ENCODE assay signal across 11 cellular contexts in genomic region chr19:46621191-46622117, GRCh38. TPM values are rescaled to one million over a fixed set of nuclear protein-coding genes. Genes with fewer than 3 reads are reported as not detected.
DNase-seq lines count a peak whose midpoint lies in the region; ATAC-seq and TF ChIP-seq lines count a peak whose summit lies in the region.
"Had no signal": no experiment of that assay in that cellular context is flagged by ENCODE, and none has a peak within 500 bp of the region (broad histone marks: within the 10 kb centered on the region; RNA-seq: fewer than 3 reads in every experiment).

No MANE protein-coding gene starts in this region.

- no peaks in the 10 kb centered on the region for H3K36me3 Mint-ChIP-seq in natural killer cell treated with Interleukin-12 subunit alpha and Interleukin-12 subunit beta and Interleukin-15 and Interleukin-18, amount 100 ng/mL, for 72 hours
- no peaks in the 10 kb centered on the region for H3K36me3 Mint-ChIP-seq in natural killer cell

- peak overlapping the region in 1 of 2 donors; percentile 91 for H3K27ac Mint-ChIP-seq in natural killer cell treated with Interleukin-12 subunit alpha and Interleukin-12 subunit beta and Interleukin-15 and Interleukin-18, amount 100 ng/mL, for 72 hours
- no peak overlapping the region for H3K27ac Mint-ChIP-seq in natural killer cell

- H3K36me3 ChIP-seq in muscle layer of duodenum (ENCODE audit: control insufficient read depth in 1 of 2, insufficient read depth in 2 of 2, low read length in 2 of 2) (no peaks in the 10 kb centered on the region), aorta (ENCODE audit: control insufficient read depth in 1 of 2, insufficient read depth in 2 of 2, low read length in 1 of 2) (no peaks in the 10 kb centered on the region)

- peaks cover 13 to 29% of the 10 kb centered on the region in 2 donors for H3K4me1 Mint-ChIP-seq in natural killer cell treated with Interleukin-12 subunit alpha and Interleukin-12 subunit beta and Interleukin-15 and Interleukin-18, amount 100 ng/mL, for 72 hours (ENCODE audit: low read depth in 2 of 2)
- peaks cover 5 to 16% of the 10 kb centered on the region in 2 donors for H3K4me1 Mint-ChIP-seq in natural killer cell

- H3K27ac ChIP-seq in cingulate gyrus (ENCODE audit: low read depth, low read length): peak overlapping the region; percentile 23
- H3K27ac ChIP-seq in muscle layer of duodenum (ENCODE audit: low read length): peak overlapping the region; percentile 74
- peak overlapping the region; percentile 78 to 84 for H3K27ac ChIP-seq in aorta (ENCODE audit: low read depth in 1 of 2, low read length in 2 of 2)

- H3K4me3 ChIP-seq in muscle layer of duodenum (ENCODE audit: low read depth in 1 of 2, low read length in 2 of 2) (peak overlapping the region; percentile 42 to 46), aorta (ENCODE audit: low read length in 2 of 2) (peak overlapping the region; percentile 3 to 39)

- DNase-seq in natural killer cell treated with Interleukin-12 subunit alpha and Interleukin-12 subunit beta and Interleukin-15 and Interleukin-18, amount 100 ng/mL, for 72 hours (ENCODE audit: low spot score): peak; percentile 48
- DNase-seq in natural killer cell (no peak), aorta (peak in 1 of 2 donors; percentile 47), NCI-H1436 (lab: John Stamatoyannopoulos, UW) (no peak), pons (ENCODE audit: low spot score) (no peak)
- no peak for DNase-seq in activated CD8-positive, alpha-beta memory T cell treated with anti-CD3 and anti-CD28 coated beads, Interleukin-2, amount 50 U/mL, for 48 hours
- DNase-seq: activated CD4-positive, alpha-beta T cell treated with anti-CD3 and anti-CD28 coated beads for 1 hour; NCI-H510A treated with DMSO at 0.1 percent for 48 hours had no signal

- H3K27me3 ChIP-seq in muscle layer of duodenum (ENCODE audit: low read depth, low read length) (no peaks in the 10 kb centered on the region), aorta (ENCODE audit: control insufficient read depth in 1 of 2, insufficient read depth in 2 of 2, low read length in 1 of 2) (no peaks in the 10 kb centered on the region)

- TF ChIP-seq CTCF in natural killer cell (IDR thresholded peaks at IDR 0.05): no peak

- H3K4me3 Mint-ChIP-seq in natural killer cell treated with Interleukin-12 subunit alpha and Interleukin-12 subunit beta and Interleukin-15 and Interleukin-18, amount 100 ng/mL, for 72 hours: no peak overlapping the region
- H3K4me3 Mint-ChIP-seq in natural killer cell: no peak overlapping the region

- WGBS in aorta, 2 donors: 11 to 14% methylated on average over 31 to 32 of the region's 32 CpGs

- H3K9me3 ChIP-seq in muscle layer of duodenum (ENCODE audit: control insufficient read depth in 1 of 2, low read length in 2 of 2) (no peaks in the 10 kb centered on the region), aorta (ENCODE audit: control insufficient read depth, low read length) (no peaks in the 10 kb centered on the region)

- H3K4me1 ChIP-seq in muscle layer of duodenum (ENCODE audit: control insufficient read depth in 1 of 2, insufficient read depth in 2 of 2, low read length in 2 of 2) (peaks cover 20 to 63% of the 10 kb centered on the region in 2 donors), aorta (ENCODE audit: control insufficient read depth in 1 of 2, insufficient read depth in 2 of 2, low read length in 2 of 2) (peaks cover 0 to 2% of the 10 kb centered on the region in 2 donors)

- H3K27me3 Mint-ChIP-seq in natural killer cell treated with Interleukin-12 subunit alpha and Interleukin-12 subunit beta and Interleukin-15 and Interleukin-18, amount 100 ng/mL, for 72 hours: peaks cover 0 to 18% of the 10 kb centered on the region in 2 donors
- H3K27me3 Mint-ChIP-seq in natural killer cell (ENCODE audit: low read depth in 2 of 2): peaks cover 13 to 23% of the 10 kb centered on the region in 2 donors

- no peak for ATAC-seq in natural killer cell treated with Interleukin-12 subunit alpha and Interleukin-12 subunit beta and Interleukin-15 and Interleukin-18, amount 100 ng/mL, for 72 hours
- ATAC-seq in natural killer cell: no peak
- ATAC-seq in aorta (ENCODE audit: low FRiP score): no peak

- H3K9me3 Mint-ChIP-seq in natural killer cell treated with Interleukin-12 subunit alpha and Interleukin-12 subunit beta and Interleukin-15 and Interleukin-18, amount 100 ng/mL, for 72 hours: no peaks in the 10 kb centered on the region
- no peaks in the 10 kb centered on the region for H3K9me3 Mint-ChIP-seq in natural killer cell

- intact Hi-C loops in natural killer cell (cut with micrococcal nuclease) (no loop called here), aorta (cut with DNase I) (no loop called here)

RNA-seq across cellular contexts. Expression of gene PTGIR, which starts 3.4 kb away (rescaled TPM):
- total RNA-seq in natural killer cell treated with Interleukin-12 subunit alpha and Interleukin-12 subunit beta and Interleukin-15 and Interleukin-18, amount 100 ng/mL, for 72 hours: 1 to 10 TPM in 1 of 2 donors, under 1 TPM in 1; 0.31 to 1.7 TPM
- 1 to 10 TPM in 2 of 3 donors, under 1 TPM in 1; 0.75 to 1.4 (median 1.0) TPM for total RNA-seq in natural killer cell
- total RNA-seq in aorta: 10 to 100 TPM; 70.4 to 70.8 TPM
- polyA plus RNA-seq in aorta: 100 to 1,000 TPM in 1 of 2 donors, 10 to 100 TPM in 1; 17.3 to 119 TPM

RNA-seq across cellular contexts. Expression of gene GNG8, which starts 14.5 kb away (rescaled TPM):
- 1 to 10 TPM in 1 of 2 donors, not detected in 1; 3.0 TPM for total RNA-seq in natural killer cell treated with Interleukin-12 subunit alpha and Interleukin-12 subunit beta and Interleukin-15 and Interleukin-18, amount 100 ng/mL, for 72 hours
- total RNA-seq in natural killer cell (not detected), aorta (1 to 10 TPM; 3.0 to 4.5 TPM)
- not detected for polyA plus RNA-seq in aorta
- total RNA-seq: urinary bladder had no signal
- polyA plus RNA-seq: urinary bladder had no signal

RNA-seq across cellular contexts. Expression of gene CALM3, which starts 20.3 kb away (rescaled TPM):
- total RNA-seq in natural killer cell treated with Interleukin-12 subunit alpha and Interleukin-12 subunit beta and Interleukin-15 and Interleukin-18, amount 100 ng/mL, for 72 hours: 100 to 1,000 TPM; 305 to 309 TPM
- total RNA-seq in natural killer cell (100 to 1,000 TPM; 218 to 272 (median 235) TPM), aorta (100 to 1,000 TPM; 212 to 237 TPM)
- 100 to 1,000 TPM; 197 to 240 TPM for polyA plus RNA-seq in aorta

RNA-seq across cellular contexts. Expression of gene DACT3, which starts 39.5 kb away (rescaled TPM):
- under 1 TPM in 1 of 2 donors, not detected in 1; 0.36 TPM for total RNA-seq in natural killer cell treated with Interleukin-12 subunit alpha and Interleukin-12 subunit beta and Interleukin-15 and Interleukin-18, amount 100 ng/mL, for 72 hours
- total RNA-seq in natural killer cell (under 1 TPM in 2 of 3 donors, not detected in 1; 0.14 to 0.20 TPM), aorta (100 to 1,000 TPM in 1 of 2 donors, 10 to 100 TPM in 1; 84.1 to 216 TPM)
- polyA plus RNA-seq in aorta: 10 to 100 TPM; 24.4 to 47.0 TPM

Comparison
In these comparisons a context has a peak if more than half of its experiments do, and no peak if none do; other contexts are left out.
1. H3K27ac ChIP-seq: peak in every context shown above with its lines; median percentile 81 in aorta; 74 in muscle layer of duodenum; 23 in cingulate gyrus.
2. RNA of gene PTGIR, which starts 3.4 kb away (total RNA-seq): 70.4 to 70.8 TPM in aorta; 0.31 to 1.7 TPM in natural killer cell treated with Interleukin-12 subunit alpha and Interleukin-12 subunit beta and Interleukin-15 and Interleukin-18, amount 100 ng/mL, for 72 hours and 0.75 to 1.4 TPM in natural killer cell; every median in the first group is over 10 times any median in the second.